ENCODE assay signal across 1 cellular context in the genomic region with DNA sequence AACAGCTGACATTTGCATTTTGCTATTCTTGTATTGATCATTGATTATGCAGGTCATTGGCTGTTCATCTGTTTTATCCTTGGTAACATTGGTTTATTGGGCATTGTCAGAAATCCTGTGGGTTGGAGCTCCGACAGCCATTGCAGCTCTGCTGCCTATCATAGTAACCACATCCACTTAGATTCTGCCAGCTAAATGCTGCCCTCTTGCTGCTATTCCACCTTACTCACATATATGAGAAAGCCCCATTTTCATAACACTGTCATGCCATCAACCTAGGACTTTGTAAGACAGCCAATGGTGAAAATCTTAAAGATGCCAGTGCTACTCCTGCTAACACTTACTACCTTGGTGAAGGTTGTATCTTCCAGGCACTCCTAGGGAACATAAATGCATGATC.
TF ChIP-seq lines count a peak whose summit lies in the region.

No MANE protein-coding gene starts in this region.

TF ChIP-seq in GM12878, 131 proteins besides CTCF, POLR2A, EP300 and RAD21 (continued from another document):
- TF ChIP-seq, protein P1, sequence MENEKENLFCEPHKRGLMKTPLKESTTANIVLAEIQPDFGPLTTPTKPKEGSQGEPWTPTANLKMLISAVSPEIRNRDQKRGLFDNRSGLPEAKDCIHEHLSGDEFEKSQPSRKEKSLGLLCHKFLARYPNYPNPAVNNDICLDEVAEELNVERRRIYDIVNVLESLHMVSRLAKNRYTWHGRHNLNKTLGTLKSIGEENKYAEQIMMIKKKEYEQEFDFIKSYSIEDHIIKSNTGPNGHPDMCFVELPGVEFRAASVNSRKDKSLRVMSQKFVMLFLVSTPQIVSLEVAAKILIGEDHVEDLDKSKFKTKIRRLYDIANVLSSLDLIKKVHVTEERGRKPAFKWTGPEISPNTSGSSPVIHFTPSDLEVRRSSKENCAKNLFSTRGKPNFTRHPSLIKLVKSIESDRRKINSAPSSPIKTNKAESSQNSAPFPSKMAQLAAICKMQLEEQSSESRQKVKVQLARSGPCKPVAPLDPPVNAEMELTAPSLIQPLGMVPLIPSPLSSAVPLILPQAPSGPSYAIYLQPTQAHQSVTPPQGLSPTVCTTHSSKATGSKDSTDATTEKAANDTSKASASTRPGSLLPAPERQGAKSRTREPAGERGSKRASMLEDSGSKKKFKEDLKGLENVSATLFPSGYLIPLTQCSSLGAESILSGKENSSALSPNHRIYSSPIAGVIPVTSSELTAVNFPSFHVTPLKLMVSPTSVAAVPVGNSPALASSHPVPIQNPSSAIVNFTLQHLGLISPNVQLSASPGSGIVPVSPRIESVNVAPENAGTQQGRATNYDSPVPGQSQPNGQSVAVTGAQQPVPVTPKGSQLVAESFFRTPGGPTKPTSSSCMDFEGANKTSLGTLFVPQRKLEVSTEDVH (IDR thresholded peaks at IDR 0.05; ENCODE audit: low read depth, partially characterized antibody) = no peak
